ENCODE assay signal across 18 cellular contexts in the genomic region with DNA sequence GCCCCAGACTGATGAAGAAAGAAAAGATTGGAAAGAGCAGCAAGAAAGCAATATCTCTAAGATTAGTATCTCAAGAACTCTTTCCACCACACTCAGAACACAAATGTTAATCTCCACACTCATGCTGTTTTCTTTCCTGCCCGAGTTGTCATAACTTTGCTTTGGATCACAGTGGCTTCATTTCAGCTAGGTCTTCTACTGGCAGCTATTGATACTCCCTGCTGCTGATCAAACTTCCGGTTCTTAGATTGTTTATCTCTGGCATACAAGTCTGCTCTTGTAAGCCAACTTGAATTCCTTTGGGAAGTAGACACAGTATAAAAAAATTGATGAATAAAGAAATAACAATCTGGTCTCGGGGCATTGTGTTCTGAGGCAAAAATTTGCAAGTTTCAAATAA.
DNase-seq lines count a peak whose midpoint lies in the region; ATAC-seq and TF ChIP-seq lines count a peak whose summit lies in the region.
"Had no signal": no experiment of that assay in that cellular context is flagged by ENCODE, and none has a peak within 500 bp of the region (broad histone marks: within the 10 kb centered on the region; RNA-seq: fewer than 3 reads in every experiment).

No MANE protein-coding gene starts in this region.

- DNase-seq in A673 (ENCODE audit: low spot score) (peak; percentile 73), MG63 (peak; percentile 31), choroid plexus epithelial cell (ENCODE audit: low read depth) (peak; percentile 2), osteoblast (ENCODE audit: insufficient read length, low spot score, missing footprints) (no peak), NCI-H774 (lab: John Stamatoyannopoulos, UW) (no peak)
- DNase-seq in activated CD8-positive, alpha-beta memory T cell treated with anti-CD3 and anti-CD28 coated beads, Interleukin-2, amount 10 ng/mL, durations not matched to agents 7 days and 5 days, result no peak
- DNase-seq: C1 segment of cervical spinal cord; Calu3; CD4-positive, alpha-beta memory T cell; COR-L47; DMS53; DMS79 treated with DMSO at 0.1 percent for 48 hours; GF-D8; H9 had no signal

- H3K27ac ChIP-seq in A673 (ENCODE audit: low read depth, low read length, poor library complexity, severe bottlenecking) (peak overlapping the region; percentile 31), osteoblast (ENCODE audit: low read depth, low read length) (no peak overlapping the region)
- H3K27ac ChIP-seq: 22Rv1 had no signal

- H4K20me1 ChIP-seq in osteoblast (ENCODE audit: insufficient read depth, low read length), result no peaks in the 10 kb centered on the region

- peaks cover 11% of the 10 kb centered on the region for H3K4me1 ChIP-seq in A673 (ENCODE audit: insufficient read depth, low read length, poor library complexity, severe bottlenecking)
- H3K4me1 ChIP-seq in osteoblast (ENCODE audit: insufficient read depth, low read length), result no peaks in the 10 kb centered on the region

- no peaks in the 10 kb centered on the region for H3K36me3 ChIP-seq in A673 (ENCODE audit: insufficient read depth, low read length, poor library complexity, severe bottlenecking)
- no peaks in the 10 kb centered on the region for H3K36me3 ChIP-seq in MG63
- no peaks in the 10 kb centered on the region for H3K36me3 ChIP-seq in osteoblast (ENCODE audit: insufficient read depth, low read length)

- no peaks in the 10 kb centered on the region for H3K9me3 ChIP-seq in A673 (ENCODE audit: low read depth, low read length, poor library complexity, severe bottlenecking)
- no peaks in the 10 kb centered on the region for H3K9me3 ChIP-seq in MG63
- no peaks in the 10 kb centered on the region for H3K9me3 ChIP-seq in osteoblast (ENCODE audit: low read depth, low read length)

- H3K27ac Mint-ChIP-seq in activated CD8-positive, alpha-beta memory T cell treated with anti-CD3 and anti-CD28 coated beads, Interleukin-2, amount 10 ng/mL, durations not matched to agents 7 days and 5 days, result no peak overlapping the region
- H3K27ac Mint-ChIP-seq: CD4-positive, alpha-beta memory T cell; GM23338; H9 had no signal

- no peaks in the 10 kb centered on the region for H3K27me3 ChIP-seq in A673 (replicated peaks; ENCODE audit: insufficient read depth, low read depth, low read length, poor library complexity)
- no peaks in the 10 kb centered on the region for H3K27me3 ChIP-seq in MG63
- H3K27me3 ChIP-seq in osteoblast (ENCODE audit: insufficient read depth, low read length), result peaks cover 2% of the 10 kb centered on the region

- POLR2A ChIA-PET in A673 (lab: Charles Lee; ENCODE audit: low non-redundant PET), result no interaction called here

- H3K27me3 Mint-ChIP-seq in activated CD8-positive, alpha-beta memory T cell treated with anti-CD3 and anti-CD28 coated beads, Interleukin-2, amount 10 ng/mL, durations not matched to agents 7 days and 5 days, result peaks cover 10% of the 10 kb centered on the region

- CTCF ChIA-PET in A673 (lab: Charles Lee), result no interaction called here
- CTCF ChIA-PET in activated CD8-positive, alpha-beta memory T cell treated with anti-CD3 and anti-CD28 coated beads, Interleukin-2, amount 10 ng/mL, durations not matched to agents 7 days and 5 days (lab: Charles Lee), result no interaction called here

- no peak for ATAC-seq in GM21717 (IDR thresholded peaks at IDR 0.05; ENCODE audit: unreplicated experiment)
- ATAC-seq in activated CD8-positive, alpha-beta memory T cell treated with anti-CD3 and anti-CD28 coated beads, Interleukin-2, amount 10 ng/mL, durations not matched to agents 7 days and 5 days, result no peak
- ATAC-seq: GM23338, HCT116 had no signal

- no peaks in the 10 kb centered on the region for H3K36me3 Mint-ChIP-seq in activated CD8-positive, alpha-beta memory T cell treated with anti-CD3 and anti-CD28 coated beads, Interleukin-2, amount 10 ng/mL, durations not matched to agents 7 days and 5 days
- H3K36me3 Mint-ChIP-seq: CD4-positive, alpha-beta memory T cell had no signal

- H3K4me3 Mint-ChIP-seq in activated CD8-positive, alpha-beta memory T cell treated with anti-CD3 and anti-CD28 coated beads, Interleukin-2, amount 10 ng/mL, durations not matched to agents 7 days and 5 days, result no peak overlapping the region
- H3K4me3 Mint-ChIP-seq: CD4-positive, alpha-beta memory T cell; GM23338; H9 had no signal

- BruUV-seq in A673 (replicated peaks; lab: Mats Ljungman, UMichigan), result no TSS peak

- H3K9me3 Mint-ChIP-seq in activated CD8-positive, alpha-beta memory T cell treated with anti-CD3 and anti-CD28 coated beads, Interleukin-2, amount 10 ng/mL, durations not matched to agents 7 days and 5 days (ENCODE audit: low read depth), result no peaks in the 10 kb centered on the region

- H2AFZ ChIP-seq in osteoblast (ENCODE audit: low read length), result peak overlapping the region; percentile 44
- H2AFZ ChIP-seq: GM23338 had no signal

- H3K4me2 ChIP-seq in osteoblast (ENCODE audit: insufficient read depth, low read length), result no peak overlapping the region
- H3K4me2 ChIP-seq: GM23338 had no signal

- H3K79me2 ChIP-seq in osteoblast (ENCODE audit: insufficient read depth, low read length), result no peaks in the 10 kb centered on the region

- H3K4me3 ChIP-seq in A673 (ENCODE audit: low read depth, low read length, poor library complexity, severe bottlenecking), result no peak overlapping the region
- H3K4me3 ChIP-seq in MG63, result no peak overlapping the region
- H3K4me3 ChIP-seq in choroid plexus epithelial cell (ENCODE audit: low read depth, low read length), result no peak overlapping the region
- H3K4me3 ChIP-seq in osteoblast (ENCODE audit: insufficient read depth, low read length), result no peak overlapping the region
- H3K4me3 ChIP-seq: GM23338 had no signal

- TF ChIP-seq CTCF in A673 (conservative IDR thresholded peaks at IDR 0.05; ENCODE audit: low read depth, low read length), result no peak
- TF ChIP-seq CTCF in choroid plexus epithelial cell (conservative IDR thresholded peaks at IDR 0.05; ENCODE audit: low read depth, low read length), result no peak
- no peak for TF ChIP-seq CTCF in osteoblast (IDR thresholded peaks at IDR 0.05; ENCODE audit: extremely low read depth, low read depth, low read length)

- intact Hi-C loops in A673 (cut with micrococcal nuclease; ENCODE audit: unreplicated experiment), result no loop called here

- no peaks in the 10 kb centered on the region for H3K4me1 Mint-ChIP-seq in activated CD8-positive, alpha-beta memory T cell treated with anti-CD3 and anti-CD28 coated beads, Interleukin-2, amount 10 ng/mL, durations not matched to agents 7 days and 5 days
- H3K4me1 Mint-ChIP-seq: CD4-positive, alpha-beta memory T cell; GM23338; H9 had no signal

Comparison
In these comparisons a context has a peak if more than half of its experiments do, and no peak if none do; other contexts are left out.
1. DNase-seq: peak in A673 (single experiment), MG63 (single experiment) and choroid plexus epithelial cell (single experiment); none in osteoblast (single experiment), NCI-H774 (single experiment) and activated CD8-positive, alpha-beta memory T cell treated with anti-CD3 and anti-CD28 coated beads, Interleukin-2, amount 10 ng/mL, durations not matched to agents 7 days and 5 days (single experiment).